In the genomic region with DNA sequence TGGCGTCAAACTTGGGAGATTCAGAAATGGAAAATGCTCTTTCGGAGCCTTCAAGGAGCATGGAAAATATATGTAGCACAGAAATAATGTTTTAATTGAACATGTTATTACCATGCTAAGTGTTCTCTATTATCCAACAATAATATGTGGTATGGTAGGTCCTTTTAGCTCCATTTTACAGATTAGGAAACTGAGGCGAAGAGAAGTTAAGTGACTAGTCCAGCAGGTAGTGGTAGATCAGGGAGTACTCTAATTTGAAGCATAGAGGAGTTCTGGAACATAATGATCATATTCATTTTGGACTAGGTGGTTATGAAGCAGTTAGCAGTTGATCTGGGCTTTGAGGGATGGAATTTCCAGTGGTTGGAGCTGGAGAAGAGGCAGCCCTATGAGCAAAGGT, we compare ENCODE assay signal across 1 cellular context.
TF ChIP-seq lines count a peak whose summit lies in the region.

No MANE protein-coding gene starts in this region.

TF ChIP-seq in A549, 52 proteins besides CTCF, POLR2A, EP300 and RAD21 (continued from another document):
- TF ChIP-seq, protein P1, sequence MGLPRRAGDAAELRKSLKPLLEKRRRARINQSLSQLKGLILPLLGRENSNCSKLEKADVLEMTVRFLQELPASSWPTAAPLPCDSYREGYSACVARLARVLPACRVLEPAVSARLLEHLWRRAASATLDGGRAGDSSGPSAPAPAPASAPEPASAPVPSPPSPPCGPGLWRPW (IDR thresholded peaks at IDR 0.05) = no peak
- TF ChIP-seq ZNF302 (CRISPR knock-in tag; IDR thresholded peaks at IDR 0.05) = no peak
